Comparison of ENCODE assay signal across 12 cellular contexts in genomic region chr14:103526914-103527248, GRCh38. TPM values are rescaled to one million over a fixed set of nuclear protein-coding genes. Genes with fewer than 3 reads are reported as not detected.
DNase-seq lines count a peak whose midpoint lies in the region; ATAC-seq and TF ChIP-seq lines count a peak whose summit lies in the region.
"Had no signal": no experiment of that assay in that cellular context is flagged by ENCODE, and none has a peak within 500 bp of the region (broad histone marks: within the 10 kb centered on the region; RNA-seq: fewer than 3 reads in every experiment).

No MANE protein-coding gene starts in this region.

- H3K9me3 Mint-ChIP-seq in activated CD4-positive, alpha-beta memory T cell treated with anti-CD3 and anti-CD28 coated beads for 36 hours: no peaks in the 10 kb centered on the region
- no peaks in the 10 kb centered on the region for H3K9me3 Mint-ChIP-seq in activated CD4-positive, alpha-beta memory T cell treated with anti-CD3 and anti-CD28 coated beads, Interleukin-2, amount 10 ng/mL, durations not matched to agents 7 days and 5 days
- no peaks in the 10 kb centered on the region for H3K9me3 Mint-ChIP-seq in memory B cell

- POLR2A ChIA-PET in activated CD4-positive, alpha-beta memory T cell treated with anti-CD3 and anti-CD28 coated beads for 36 hours (lab: Charles Lee): no interaction called here
- POLR2A ChIA-PET in activated CD4-positive, alpha-beta memory T cell treated with anti-CD3 and anti-CD28 coated beads, Interleukin-2, amount 10 ng/mL, durations not matched to agents 7 days and 5 days (lab: Charles Lee): interaction anchor here (1.2 to 5.8 kb wide), 3 partner anchors 36 to 189 kb away, joined by 3 to 50 read pairs (median 5); partner anchors contain the start of genes BAG5, COA8, XRCC3 and ZFYVE21

- H3K4me1 Mint-ChIP-seq in activated CD4-positive, alpha-beta memory T cell treated with anti-CD3 and anti-CD28 coated beads for 36 hours (ENCODE audit: low read depth): peaks cover 40% of the 10 kb centered on the region
- H3K4me1 Mint-ChIP-seq in activated CD4-positive, alpha-beta memory T cell treated with anti-CD3 and anti-CD28 coated beads, Interleukin-2, amount 10 ng/mL, durations not matched to agents 7 days and 5 days: peaks cover 36% of the 10 kb centered on the region
- peaks cover 31% of the 10 kb centered on the region for H3K4me1 Mint-ChIP-seq in memory B cell

- H3K27ac ChIP-seq in VCaP (peak overlapping the region; percentile 98), substantia nigra (ENCODE audit: low read depth, low read length, poor library complexity, severe bottlenecking) (peak overlapping the region; percentile 88), SJCRH30 (no peak overlapping the region)

- H3K27ac Mint-ChIP-seq in activated CD4-positive, alpha-beta memory T cell treated with anti-CD3 and anti-CD28 coated beads for 36 hours: peak overlapping the region; percentile 30
- H3K27ac Mint-ChIP-seq in activated CD4-positive, alpha-beta memory T cell treated with anti-CD3 and anti-CD28 coated beads, Interleukin-2, amount 10 ng/mL, durations not matched to agents 7 days and 5 days: no peak overlapping the region
- peak overlapping the region; percentile 92 for H3K27ac Mint-ChIP-seq in memory B cell

- no peaks in the 10 kb centered on the region for H3K9me3 ChIP-seq in SJCRH30 (replicated peaks)
- H3K9me3 ChIP-seq: SK-N-SH had no signal

- TF ChIP-seq CTCF in VCaP (conservative IDR thresholded peaks at IDR 0.05): no peak

- no peak for DNase-seq in activated CD4-positive, alpha-beta memory T cell treated with anti-CD3 and anti-CD28 coated beads for 36 hours
- DNase-seq in activated CD4-positive, alpha-beta memory T cell treated with anti-CD3 and anti-CD28 coated beads, Interleukin-2, amount 10 ng/mL, durations not matched to agents 7 days and 5 days: no peak
- no peak for DNase-seq in memory B cell (ENCODE audit: low spot score in 2 of 2)
- DNase-seq in substantia nigra (lab: John Stamatoyannopoulos, UW): no peak
- no peak for DNase-seq in SJCRH30
- DNase-seq: NCI-H1092 treated with DMSO at 0.1 percent for 48 hours; NCI-H524 treated with DMSO at 0.1 percent for 48 hours; SK-N-SH; stimulated activated CD4-positive, alpha-beta T cell treated with anti-CD3 and anti-CD28 coated beads, Interleukin-12 subunit alpha, Interleukin-12 subunit beta, amount 100 ng/mL, for 4 hours had no signal

- peaks cover 5% of the 10 kb centered on the region for H3K27me3 Mint-ChIP-seq in activated CD4-positive, alpha-beta memory T cell treated with anti-CD3 and anti-CD28 coated beads for 36 hours
- H3K27me3 Mint-ChIP-seq in activated CD4-positive, alpha-beta memory T cell treated with anti-CD3 and anti-CD28 coated beads, Interleukin-2, amount 10 ng/mL, durations not matched to agents 7 days and 5 days: peaks cover 26% of the 10 kb centered on the region
- no peaks in the 10 kb centered on the region for H3K27me3 Mint-ChIP-seq in memory B cell

- peaks cover 4% of the 10 kb centered on the region for H3K36me3 Mint-ChIP-seq in activated CD4-positive, alpha-beta memory T cell treated with anti-CD3 and anti-CD28 coated beads for 36 hours
- H3K36me3 Mint-ChIP-seq in activated CD4-positive, alpha-beta memory T cell treated with anti-CD3 and anti-CD28 coated beads, Interleukin-2, amount 10 ng/mL, durations not matched to agents 7 days and 5 days (ENCODE audit: low read depth): peaks cover 3% of the 10 kb centered on the region
- H3K36me3 Mint-ChIP-seq in memory B cell: peaks cover 2% of the 10 kb centered on the region

- ATAC-seq in memory B cell (ENCODE audit: low read depth) (no peak), HG02623 (IDR thresholded peaks at IDR 0.05; ENCODE audit: unreplicated experiment) (no peak), HG03095 (IDR thresholded peaks at IDR 0.05; ENCODE audit: unreplicated experiment) (no peak)

- H3K36me3 ChIP-seq in SJCRH30: peaks cover 4% of the 10 kb centered on the region; the same call in 1 of the 2 replicates

- no peak overlapping the region for H3K4me3 ChIP-seq in SJCRH30

- H3K27me3 ChIP-seq in SJCRH30: no peaks in the 10 kb centered on the region; the same call in 1 of the 2 replicates

- CTCF ChIA-PET in activated CD4-positive, alpha-beta memory T cell treated with anti-CD3 and anti-CD28 coated beads for 36 hours (lab: Charles Lee): interaction anchor here (1.6 to 4.7 kb wide), 2 partner anchors 8 to 19 kb away, joined by 5 to 38 read pairs; no protein-coding TSS in a partner anchor
- CTCF ChIA-PET in activated CD4-positive, alpha-beta memory T cell treated with anti-CD3 and anti-CD28 coated beads, Interleukin-2, amount 10 ng/mL, durations not matched to agents 7 days and 5 days (lab: Charles Lee): interaction anchor here (1.0 kb wide), 1 partner anchor 18 kb away, joined by 3 read pairs; no protein-coding TSS in a partner anchor

- H3K4me3 Mint-ChIP-seq in activated CD4-positive, alpha-beta memory T cell treated with anti-CD3 and anti-CD28 coated beads for 36 hours: peak overlapping the region; percentile 53
- H3K4me3 Mint-ChIP-seq in activated CD4-positive, alpha-beta memory T cell treated with anti-CD3 and anti-CD28 coated beads, Interleukin-2, amount 10 ng/mL, durations not matched to agents 7 days and 5 days: no peak overlapping the region
- H3K4me3 Mint-ChIP-seq in memory B cell: peak overlapping the region; percentile 83

- peaks cover 34% of the 10 kb centered on the region for H3K4me1 ChIP-seq in SJCRH30

- intact Hi-C loops in activated CD4-positive, alpha-beta memory T cell treated with anti-CD3 and anti-CD28 coated beads for 36 hours (cut with micrococcal nuclease): loop anchor here (10.0 kb wide), 1 partner anchor 192 kb away; the partner anchor contains the start of gene EIF5

RNA-seq across cellular contexts. Expression of gene TRMT61A, which starts 2.1 kb away (rescaled TPM):
- total RNA-seq in activated CD4-positive, alpha-beta memory T cell treated with anti-CD3 and anti-CD28 coated beads for 36 hours: 1 to 10 TPM; 7.4 to 7.6 TPM
- total RNA-seq in activated CD4-positive, alpha-beta memory T cell treated with anti-CD3 and anti-CD28 coated beads, Interleukin-2, amount 10 ng/mL, durations not matched to agents 7 days and 5 days: 1 to 10 TPM; 4.5 to 5.1 TPM
- 18.1 and 18.7 TPM in 2 replicates for total RNA-seq in SJCRH30 (2014; rRNA removed; shearing (Covaris generic))

RNA-seq across cellular contexts. Expression of gene CKB, which starts 4.3 kb away (rescaled TPM):
- total RNA-seq in activated CD4-positive, alpha-beta memory T cell treated with anti-CD3 and anti-CD28 coated beads for 36 hours: 1 to 10 TPM; 5.9 to 6.1 TPM
- total RNA-seq in activated CD4-positive, alpha-beta memory T cell treated with anti-CD3 and anti-CD28 coated beads, Interleukin-2, amount 10 ng/mL, durations not matched to agents 7 days and 5 days: 1 to 10 TPM; 3.8 to 5.5 TPM
- total RNA-seq in SJCRH30 (2014; rRNA removed; shearing (Covaris generic)): 66.4 and 84.4 TPM in 2 replicates

RNA-seq across cellular contexts. Expression of gene BAG5, which starts 35.6 kb away (rescaled TPM):
- total RNA-seq in activated CD4-positive, alpha-beta memory T cell treated with anti-CD3 and anti-CD28 coated beads for 36 hours: 10 to 100 TPM; 23.2 to 23.8 TPM
- 10 to 100 TPM; 29.1 to 29.9 TPM for total RNA-seq in activated CD4-positive, alpha-beta memory T cell treated with anti-CD3 and anti-CD28 coated beads, Interleukin-2, amount 10 ng/mL, durations not matched to agents 7 days and 5 days
- total RNA-seq in SJCRH30 (2014; rRNA removed; shearing (Covaris generic)): 43.7 and 45.9 TPM in 2 replicates

RNA-seq across cellular contexts. Expression of gene COA8, which starts 35.9 kb away (rescaled TPM):
- 10 to 100 TPM; 46.2 to 48.9 TPM for total RNA-seq in activated CD4-positive, alpha-beta memory T cell treated with anti-CD3 and anti-CD28 coated beads for 36 hours
- total RNA-seq in activated CD4-positive, alpha-beta memory T cell treated with anti-CD3 and anti-CD28 coated beads, Interleukin-2, amount 10 ng/mL, durations not matched to agents 7 days and 5 days: 10 to 100 TPM; 27.5 to 31.0 TPM
- total RNA-seq in SJCRH30 (2014; rRNA removed; shearing (Covaris generic)): 43.0 and 47.2 TPM in 2 replicates
